19 cellular contexts compared by ENCODE assay signal in the genomic region with DNA sequence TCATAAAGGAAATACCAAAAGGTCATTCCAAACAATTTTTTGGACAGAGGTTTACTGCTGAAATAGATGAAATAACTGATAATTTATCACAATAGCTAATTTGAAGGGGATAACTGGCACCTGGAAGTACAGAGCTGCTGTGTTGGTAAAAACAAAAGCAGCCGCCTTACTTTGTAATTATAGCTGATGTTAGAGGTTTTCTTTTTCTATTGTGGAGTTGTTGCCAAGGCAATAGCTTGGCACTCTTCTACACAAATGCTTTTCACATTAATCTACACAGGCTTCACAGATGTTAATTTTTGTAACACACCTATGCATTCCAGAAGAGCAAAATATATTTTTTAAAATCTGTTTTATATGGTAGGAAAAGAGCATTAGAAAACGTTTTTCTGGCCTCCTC.
"Had no signal": no experiment of that assay in that cellular context is flagged by ENCODE, and none has a peak within 500 bp of the region (broad histone marks: within the 10 kb centered on the region; RNA-seq: fewer than 3 reads in every experiment).

No MANE protein-coding gene starts in this region.

- FAIRE-seq: endometrium had no signal

- H3K4me3 ChIP-seq: esophagus squamous epithelium, left lung, prostate gland, sigmoid colon had no signal

- ATAC-seq: activated CD4-positive, CD25-positive, alpha-beta regulatory T cell treated with anti-CD3 and anti-CD28 coated beads, Interleukin-2, amount 50 U/mL, for 24 hours; activated CD8-positive, alpha-beta memory T cell treated with anti-CD3 and anti-CD28 coated beads, Interleukin-2, amount 10 ng/mL, durations not matched to agents 7 days and 5 days; activated naive CD4-positive, alpha-beta T cell treated with anti-CD3 and anti-CD28 coated beads, Interleukin-2, amount 50 U/mL, for 72 hours; foreskin keratinocyte; left lung had no signal

- H3K27ac Mint-ChIP-seq: activated CD8-positive, alpha-beta memory T cell treated with anti-CD3 and anti-CD28 coated beads, Interleukin-2, amount 10 ng/mL, durations not matched to agents 7 days and 5 days; activated naive CD4-positive, alpha-beta T cell treated with anti-CD3 and anti-CD28 coated beads, Interleukin-2, amount 50 U/mL, for 72 hours; activated T-cell treated with anti-CD3 and anti-CD28 coated beads, Interleukin-2, amount 50 U/mL, for 24 hours; naive B cell; type B pancreatic cell had no signal

- H3K9me3 Mint-ChIP-seq: activated naive CD4-positive, alpha-beta T cell treated with anti-CD3 and anti-CD28 coated beads, Interleukin-2, amount 50 U/mL, for 72 hours; activated T-cell treated with anti-CD3 and anti-CD28 coated beads, Interleukin-2, amount 50 U/mL, for 24 hours; type B pancreatic cell had no signal

- DNase-seq: activated CD8-positive, alpha-beta memory T cell treated with anti-CD3 and anti-CD28 coated beads, Interleukin-2, amount 10 ng/mL, durations not matched to agents 7 days and 5 days; activated effector memory CD4-positive, alpha-beta T cell treated with Interleukin-2 at 50 U/mL for 16 hours; activated T-cell treated with anti-CD3 and anti-CD28 coated beads, Interleukin-2, amount 50 U/mL, for 24 hours; amygdala; esophagus squamous epithelium; head of caudate nucleus; islet precursor cell; left lung; midbrain; naive B cell; sigmoid colon; stimulated activated CD4-positive, alpha-beta T cell treated with anti-CD3 and anti-CD28 coated beads, Interleukin-2, amount 100 ng/mL, for 24 hours; stimulated activated naive CD4-positive, alpha-beta T cell had no signal

- H3K4me1 Mint-ChIP-seq: activated CD8-positive, alpha-beta memory T cell treated with anti-CD3 and anti-CD28 coated beads, Interleukin-2, amount 10 ng/mL, durations not matched to agents 7 days and 5 days had no signal

- H3K4me3 Mint-ChIP-seq: activated CD8-positive, alpha-beta memory T cell treated with anti-CD3 and anti-CD28 coated beads, Interleukin-2, amount 10 ng/mL, durations not matched to agents 7 days and 5 days; activated T-cell treated with anti-CD3 and anti-CD28 coated beads, Interleukin-2, amount 50 U/mL, for 24 hours; naive B cell; type B pancreatic cell had no signal
